26 cellular contexts compared by ENCODE assay signal in the genomic region with DNA sequence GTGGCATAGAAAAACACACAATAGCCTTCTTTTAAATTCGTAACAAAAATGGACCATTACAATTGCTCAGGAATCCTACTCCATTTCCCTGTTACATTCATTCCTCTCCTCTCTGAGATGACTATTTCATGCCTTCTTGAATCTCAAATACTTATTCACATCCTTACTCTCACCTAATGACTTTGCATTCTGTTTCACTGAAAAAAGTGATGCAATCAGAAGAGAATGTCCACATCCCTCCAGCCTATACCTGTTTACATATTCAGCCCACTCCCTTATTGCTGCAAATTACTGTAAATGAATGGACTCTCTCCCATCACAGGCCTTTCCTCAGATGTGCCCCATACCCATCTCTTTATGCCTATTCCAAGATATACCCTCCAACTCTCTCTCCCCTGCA. TPM values are rescaled to one million over a fixed set of nuclear protein-coding genes. Genes with fewer than 3 reads are reported as not detected.
DNase-seq lines count a peak whose midpoint lies in the region; ATAC-seq, FAIRE-seq and TF ChIP-seq lines count a peak whose summit lies in the region.
"Had no signal": no experiment of that assay in that cellular context is flagged by ENCODE, and none has a peak within 500 bp of the region (broad histone marks: within the 10 kb centered on the region; RNA-seq: fewer than 3 reads in every experiment).

No MANE protein-coding gene starts in this region.

- H3K4me3 ChIP-seq in HepG2 (replicated peaks in 1 of 3; ENCODE audit: insufficient read depth in 1 of 3, low read depth in 2 of 3, low read length in 3 of 3) (no peak overlapping the region), right lobe of liver (no peak overlapping the region), mammary epithelial cell (replicated peaks in 1 of 3; ENCODE audit: insufficient read depth in 1 of 3, low read depth in 2 of 3, low read length in 3 of 3) (no peak overlapping the region), stomach (no peak overlapping the region), A673 (ENCODE audit: low read depth, low read length, poor library complexity, severe bottlenecking) (no peak overlapping the region)

- H3K36me3 ChIP-seq in HepG2 (replicated peaks in 1 of 2; ENCODE audit: control insufficient read depth in 1 of 2, insufficient read depth in 2 of 2, low read length in 2 of 2) (no peaks in the 10 kb centered on the region), right lobe of liver (no peaks in the 10 kb centered on the region), mammary epithelial cell (ENCODE audit: insufficient read depth, low read length) (no peaks in the 10 kb centered on the region), stomach (no peaks in the 10 kb centered on the region), A673 (ENCODE audit: insufficient read depth, low read length, poor library complexity, severe bottlenecking) (no peaks in the 10 kb centered on the region)

- 2% methylated on average over 1 of the region's 1 CpG for WGBS in HepG2 (ENCODE audit: low lambda C conversion rate)
- WGBS in right lobe of liver (ENCODE audit: insufficient coverage, low coverage, low lambda C conversion rate, missing lambda C conversion rate) = 94% methylated on average over 1 of the region's 1 CpG
- WGBS in mammary epithelial cell (ENCODE audit: low coverage, missing lambda C conversion rate) = 89% methylated on average over 1 of the region's 1 CpG
- 82 to 98% (median 94%) methylated on average over 1 of the region's 1 CpG for WGBS in stomach, 5 donors

- no peak for TF ChIP-seq CTCF in HepG2 (CRISPR knock-in tag; IDR thresholded peaks at IDR 0.05)
- no peak for TF ChIP-seq CTCF in right lobe of liver (IDR thresholded peaks at IDR 0.05)
- TF ChIP-seq CTCF in mammary epithelial cell (conservative IDR thresholded peaks at IDR 0.05 in 1 of 2, IDR thresholded peaks at IDR 0.05 in 1 of 2; ENCODE audit: extremely low read depth in 1 of 2, insufficient read depth in 1 of 2, low read depth in 1 of 2, low read length in 2 of 2) = no peak
- TF ChIP-seq CTCF in foreskin keratinocyte (conservative IDR thresholded peaks at IDR 0.05) = no peak
- TF ChIP-seq CTCF in stomach (IDR thresholded peaks at IDR 0.05) = no peak
- no peak for TF ChIP-seq CTCF in A673 (conservative IDR thresholded peaks at IDR 0.05; ENCODE audit: low read depth, low read length)

- DNase-seq in HepG2 (ENCODE audit: low spot score) (no peak), right lobe of liver (no peak), mammary epithelial cell (peak; percentile 44), foreskin keratinocyte (peak; percentile 38 to 80), stomach (no peak), NCI-H82 treated with DMSO at 0.1 percent for 48 hours (lab: John Stamatoyannopoulos, UW; ENCODE audit: unreplicated experiment) (no peak), A673 (ENCODE audit: low spot score) (no peak)
- DNase-seq: Caco-2; CD4-positive, alpha-beta T cell; Kasumi-1; NCI-H1092 treated with DMSO at 0.1 percent for 48 hours; NCI-H2081; NCI-H2171 treated with DMSO at 0.1 percent for 48 hours; NCI-H446 treated with DMSO at 0.1 percent for 48 hours; NCI-H69; NK-92 treated with Interleukin-12 subunit alpha and Interleukin-12 subunit beta, amount 100 ng/mL, for 24 hours; SHP77 treated with DMSO at 0.1 percent for 48 hours; SK-N-SH had no signal

- H4K20me1 ChIP-seq in HepG2 (ENCODE audit: insufficient read depth, low read length) = no peaks in the 10 kb centered on the region
- no peaks in the 10 kb centered on the region for H4K20me1 ChIP-seq in mammary epithelial cell (ENCODE audit: insufficient read depth, low read length)

- H3K4me1 ChIP-seq in HepG2 (ENCODE audit: insufficient read depth, low read length) = no peaks in the 10 kb centered on the region
- H3K4me1 ChIP-seq in right lobe of liver = no peaks in the 10 kb centered on the region
- peaks cover 8% of the 10 kb centered on the region for H3K4me1 ChIP-seq in mammary epithelial cell (ENCODE audit: insufficient read depth, low read length)
- peaks cover 16% of the 10 kb centered on the region for H3K4me1 ChIP-seq in foreskin keratinocyte
- H3K4me1 ChIP-seq in stomach = peaks cover 0 to 17% (median 3%) of the 10 kb centered on the region in 4 donors
- H3K4me1 ChIP-seq in A673 (ENCODE audit: insufficient read depth, low read length, poor library complexity, severe bottlenecking) = no peaks in the 10 kb centered on the region
- H3K4me1 ChIP-seq: Caco-2 had no signal

- TF ChIP-seq POLR2A in HepG2 (IDR thresholded peaks at IDR 0.05; ENCODE audit: insufficient read depth in 1 of 2, low read depth in 2 of 2, low read length in 2 of 2) (no peak), right lobe of liver (IDR thresholded peaks at IDR 0.05) (no peak), stomach (IDR thresholded peaks at IDR 0.05) (no peak)

- no peak for FAIRE-seq in HepG2 (lab: Jason Lieb, UNC)
- FAIRE-seq: GM12891 had no signal

- no peak for ATAC-seq in HepG2
- no peak for ATAC-seq in right lobe of liver
- ATAC-seq in foreskin keratinocyte = peak; percentile 20
- ATAC-seq in HG03571 (IDR thresholded peaks at IDR 0.05; ENCODE audit: unreplicated experiment) = no peak

- H3K9me3 ChIP-seq in HepG2 (ENCODE audit: low read length) (no peaks in the 10 kb centered on the region), right lobe of liver (no peaks in the 10 kb centered on the region), mammary epithelial cell (replicated peaks; ENCODE audit: insufficient read depth, low read length) (no peaks in the 10 kb centered on the region), stomach (no peaks in the 10 kb centered on the region), A673 (ENCODE audit: low read depth, low read length, poor library complexity, severe bottlenecking) (no peaks in the 10 kb centered on the region)
- H3K9me3 ChIP-seq: Caco-2, SK-N-SH had no signal

- BruUV-seq in HepG2 (replicated peaks; lab: Mats Ljungman, UMichigan) (no TSS peak), mammary epithelial cell (replicated peaks; lab: Mats Ljungman, UMichigan) (no TSS peak), A673 (replicated peaks; lab: Mats Ljungman, UMichigan) (no TSS peak)

- CTCF ChIA-PET in HepG2 (lab: Yijun Ruan, JAX; ENCODE audit: low intra/inter-chr PET ratio, low total read pairs) = no interaction called here
- CTCF ChIA-PET in mammary epithelial cell (lab: Charles Lee; ENCODE audit: low non-redundant PET) = no interaction called here
- CTCF ChIA-PET in A673 (lab: Charles Lee) = no interaction called here

- no peak overlapping the region for H3K27ac ChIP-seq in HepG2 (ENCODE audit: extremely low read length, insufficient read depth, low read length)
- no peak overlapping the region for H3K27ac ChIP-seq in right lobe of liver
- no peak overlapping the region for H3K27ac ChIP-seq in mammary epithelial cell (ENCODE audit: insufficient read depth, low read depth, low read length)
- no peak overlapping the region for H3K27ac ChIP-seq in foreskin keratinocyte
- no peak overlapping the region for H3K27ac ChIP-seq in stomach
- H3K27ac ChIP-seq in A673 (ENCODE audit: low read depth, low read length, poor library complexity, severe bottlenecking) = no peak overlapping the region

- dilution Hi-C loops in mammary epithelial cell (cut with HindIII; ENCODE audit: low sequenced_read_pairs) = no loop called here

- TF ChIP-seq EP300 in HepG2 (IDR thresholded peaks at IDR 0.05; ENCODE audit: low read depth in 2 of 2, low read length in 2 of 2) (no peak), HepG2 (CRISPR knock-in tag; IDR thresholded peaks at IDR 0.05; ENCODE audit: borderline replicate concordance) (no peak), stomach (IDR thresholded peaks at IDR 0.05) (no peak)

- TF ChIP-seq RAD21 in HepG2 (CRISPR knock-in tag; IDR thresholded peaks at IDR 0.05) = no peak

- no peak overlapping the region for H3K4me2 ChIP-seq in HepG2 (ENCODE audit: low read depth, low read length)
- no peak overlapping the region for H3K4me2 ChIP-seq in mammary epithelial cell (ENCODE audit: insufficient read depth, low read depth, low read length)
- H3K4me2 ChIP-seq: SK-N-SH had no signal

- in situ Hi-C loops in HepG2 (cut with HindIII; ENCODE audit: extremely low pct_ligation_motif_present, low pct_unique_long_range_greater_than_20kb) (no loop called here), mammary epithelial cell (cut with MboI; ENCODE audit: low sequenced_read_pairs in 2 of 2) (loop anchor here in 1 of 2 donors (25.0 kb wide), 1 partner anchor 137 kb away; the partner anchor contains the start of gene SLC18B1)

- no peak overlapping the region for H3K9ac ChIP-seq in HepG2 (ENCODE audit: insufficient read depth, low read depth, low read length)
- H3K9ac ChIP-seq in mammary epithelial cell (ENCODE audit: insufficient read depth, low read length) = no peak overlapping the region
- H3K9ac ChIP-seq: SK-N-SH had no signal

- H3K27me3 ChIP-seq in HepG2 (ENCODE audit: control insufficient read depth in 1 of 2, insufficient read depth in 2 of 2, low read length in 2 of 2) = 0 out of 5 replicates have a peak, but pooled peaks cover 0 to 4% of the 10 kb centered on the region in 2 experiments
- H3K27me3 ChIP-seq in right lobe of liver = no peaks in the 10 kb centered on the region
- no peaks in the 10 kb centered on the region for H3K27me3 ChIP-seq in mammary epithelial cell (ENCODE audit: insufficient read depth, low read length)
- H3K27me3 ChIP-seq in foreskin keratinocyte = no peaks in the 10 kb centered on the region
- H3K27me3 ChIP-seq in stomach = no peaks in the 10 kb centered on the region
- peaks cover 31% of the 10 kb centered on the region for H3K27me3 ChIP-seq in A673 (replicated peaks; ENCODE audit: insufficient read depth, low read depth, low read length, poor library complexity)

- intact Hi-C loops in HepG2 (cut with micrococcal nuclease; ENCODE audit: unreplicated experiment) (no loop called here), right lobe of liver (cut with DNase I) (no loop called here), mammary epithelial cell (cut with micrococcal nuclease) (no loop called here), stomach (cut with DNase I; ENCODE audit: low total_unique reads) (no loop called here), A673 (cut with micrococcal nuclease; ENCODE audit: unreplicated experiment) (no loop called here)

- H2AFZ ChIP-seq in HepG2 (ENCODE audit: low read length) = no peak overlapping the region
- H2AFZ ChIP-seq in mammary epithelial cell (ENCODE audit: low read depth, low read length) = no peak overlapping the region

- H3K79me2 ChIP-seq in HepG2 (ENCODE audit: insufficient read depth, low read length) (no peaks in the 10 kb centered on the region), mammary epithelial cell (ENCODE audit: insufficient read depth, low read length) (no peaks in the 10 kb centered on the region)

- POLR2A ChIA-PET in HepG2 (lab: Yijun Ruan, JAX) = no interaction called here
- POLR2A ChIA-PET in A673 (lab: Charles Lee; ENCODE audit: low non-redundant PET) = no interaction called here

RNA-seq across cellular contexts. Expression of gene TAAR1, which starts 8.6 kb away (rescaled TPM):
- not detected in 2 replicates for total RNA-seq in HepG2 (2016; rRNA removed; fragmentation: Illumina TruSeq; extraction: Trizol)
- total RNA-seq in HepG2 (2016; cell fraction: cytosol; rRNA removed; fragmentation: Illumina TruSeq; extraction: Trizol; ENCODE audit: low read depth) = not detected in 2 replicates
- total RNA-seq in HepG2 (2016; cell fraction: insoluble cytoplasmic fraction; rRNA removed; fragmentation: Illumina TruSeq; extraction: Trizol) = not detected in 2 replicates
- not detected in 2 replicates for total RNA-seq in HepG2 (2016; cell fraction: membrane; rRNA removed; fragmentation: Illumina TruSeq; extraction: Trizol)
- not detected in 2 replicates for total RNA-seq in HepG2 (2016; cell fraction: nucleus; rRNA removed; fragmentation: Illumina TruSeq; extraction: Trizol)
- polyA plus RNA-seq in HepG2 (2011; rRNA removed) = not detected in 2 replicates
- polyA plus RNA-seq in HepG2 (2011; cell fraction: cytosol; rRNA removed) = not detected in 2 replicates
- polyA plus RNA-seq in HepG2 (2011; cell fraction: nucleus; rRNA removed) = not detected in 2 replicates
- not detected in 2 replicates for polyA plus RNA-seq in HepG2 (2012)
- not detected in 2 replicates for polyA plus RNA-seq in HepG2 (2016; cell fraction: cytosol; fragmentation: Illumina TruSeq; extraction: Trizol; ENCODE audit: low read depth)
- polyA plus RNA-seq in HepG2 (2016; cell fraction: insoluble cytoplasmic fraction; fragmentation: Illumina TruSeq; extraction: Trizol; ENCODE audit: low read depth) = not detected in 2 replicates
- not detected in 2 replicates for polyA plus RNA-seq in HepG2 (2016; cell fraction: membrane; fragmentation: Illumina TruSeq; extraction: Trizol; ENCODE audit: low read depth)
- polyA plus RNA-seq in HepG2 (2016; cell fraction: nucleus; fragmentation: Illumina TruSeq; extraction: Trizol; ENCODE audit: insufficient read depth, low read depth) = not detected in 2 replicates
- polyA minus RNA-seq in HepG2 (2011; rRNA and poly(A)+ RNA removed; ENCODE audit: low replicate concordance) = not detected in 2 replicates
- not detected in 2 replicates for polyA minus RNA-seq in HepG2 (2011; cell fraction: cytosol; rRNA and poly(A)+ RNA removed)
- polyA minus RNA-seq in HepG2 (2011; cell fraction: nucleus; rRNA and poly(A)+ RNA removed) = not detected in 2 replicates
- not detected for total RNA-seq in right lobe of liver
- not detected for total RNA-seq in mammary epithelial cell
- polyA plus RNA-seq in mammary epithelial cell = not detected
- not detected for polyA minus RNA-seq in mammary epithelial cell
- total RNA-seq in foreskin keratinocyte = not detected in 2 replicates
- not detected in 2 replicates for polyA plus RNA-seq in foreskin keratinocyte
- total RNA-seq in stomach = 1 to 10 TPM in 1 of 5 donors, not detected in 4; 2.8 TPM
- polyA plus RNA-seq in stomach = not detected
- total RNA-seq in A673 (2021) = not detected in 2 replicates
- total RNA-seq: A172; Caco-2; CD4-positive, alpha-beta T cell; H4; HT-29; OCI-LY7; RPMI7951 had no signal
- polyA plus RNA-seq: BJ, SK-N-SH had no signal

RNA-seq across cellular contexts. Expression of gene TAAR2, which starts 26.3 kb away (rescaled TPM):
- total RNA-seq in HepG2 (2016; rRNA removed; fragmentation: Illumina TruSeq; extraction: Trizol) (not detected in 2 replicates), right lobe of liver (not detected), mammary epithelial cell (not detected), foreskin keratinocyte (not detected in 2 replicates), stomach (not detected), A673 (2021) (not detected in 2 replicates)
- total RNA-seq in HepG2 (2016; cell fraction: cytosol; rRNA removed; fragmentation: Illumina TruSeq; extraction: Trizol; ENCODE audit: low read depth) = not detected in 2 replicates
- not detected in 2 replicates for total RNA-seq in HepG2 (2016; cell fraction: insoluble cytoplasmic fraction; rRNA removed; fragmentation: Illumina TruSeq; extraction: Trizol)
- not detected in 2 replicates for total RNA-seq in HepG2 (2016; cell fraction: membrane; rRNA removed; fragmentation: Illumina TruSeq; extraction: Trizol)
- not detected in 2 replicates for total RNA-seq in HepG2 (2016; cell fraction: nucleus; rRNA removed; fragmentation: Illumina TruSeq; extraction: Trizol)
- polyA plus RNA-seq in HepG2 (2011; rRNA removed) (not detected in 2 replicates), mammary epithelial cell (not detected), foreskin keratinocyte (not detected in 2 replicates), stomach (not detected)
- polyA plus RNA-seq in HepG2 (2011; cell fraction: cytosol; rRNA removed) = not detected in 2 replicates
- polyA plus RNA-seq in HepG2 (2011; cell fraction: nucleus; rRNA removed) = not detected in 2 replicates
- not detected in 2 replicates for polyA plus RNA-seq in HepG2 (2012)
- not detected in 2 replicates for polyA plus RNA-seq in HepG2 (2016; cell fraction: cytosol; fragmentation: Illumina TruSeq; extraction: Trizol; ENCODE audit: low read depth)
- polyA plus RNA-seq in HepG2 (2016; cell fraction: insoluble cytoplasmic fraction; fragmentation: Illumina TruSeq; extraction: Trizol; ENCODE audit: low read depth) = not detected in 2 replicates
- polyA plus RNA-seq in HepG2 (2016; cell fraction: membrane; fragmentation: Illumina TruSeq; extraction: Trizol; ENCODE audit: low read depth) = not detected in 2 replicates
- polyA plus RNA-seq in HepG2 (2016; cell fraction: nucleus; fragmentation: Illumina TruSeq; extraction: Trizol; ENCODE audit: insufficient read depth, low read depth) = not detected in 2 replicates
- not detected in 2 replicates for polyA minus RNA-seq in HepG2 (2011; rRNA and poly(A)+ RNA removed; ENCODE audit: low replicate concordance)
- not detected in 2 replicates for polyA minus RNA-seq in HepG2 (2011; cell fraction: cytosol; rRNA and poly(A)+ RNA removed)
- polyA minus RNA-seq in HepG2 (2011; cell fraction: nucleus; rRNA and poly(A)+ RNA removed) = not detected in 2 replicates
- not detected for polyA minus RNA-seq in mammary epithelial cell
- total RNA-seq: A172; Caco-2; CD4-positive, alpha-beta T cell; H4; HT-29; OCI-LY7; RPMI7951 had no signal
- polyA plus RNA-seq: BJ, SK-N-SH had no signal

Comparison
In these comparisons a context has a peak if more than half of its experiments do, and no peak if none do; other contexts are left out.
1. DNase-seq: peak in mammary epithelial cell (single experiment) and foreskin keratinocyte (2 of 2); none in HepG2 (single experiment), right lobe of liver (0 of 3), stomach (single experiment), NCI-H82 treated with DMSO at 0.1 percent for 48 hours (single experiment) and A673 (single experiment).